Comparison of ENCODE assay signal across 23 cellular contexts in genomic region chr6:134846865-134847264, GRCh38.
A peak's percentile ranks its signal among the peaks of the same experiment; 100 is the strongest.
DNase-seq lines count a peak whose midpoint lies in the region; ATAC-seq, FAIRE-seq and TF ChIP-seq lines count a peak whose summit lies in the region.
"Had no signal": no experiment of that assay in that cellular context is flagged by ENCODE, and none has a peak within 500 bp of the region (broad histone marks: within the 10 kb centered on the region; RNA-seq: fewer than 3 reads in every experiment).

No MANE protein-coding gene starts in this region.

- TF ChIP-seq POLR2A in HepG2 (IDR thresholded peaks at IDR 0.05; ENCODE audit: insufficient read depth in 1 of 2, low read depth in 2 of 2, low read length in 2 of 2) (no peak), right lobe of liver (IDR thresholded peaks at IDR 0.05) (no peak)

- H3K27me3 ChIP-seq in liver (ENCODE audit: control insufficient read depth in 4 of 4, insufficient read depth in 4 of 4, low read length in 3 of 4) (no peaks in the 10 kb centered on the region), HepG2 (ENCODE audit: control insufficient read depth in 1 of 2, insufficient read depth in 2 of 2, low read length in 2 of 2) (no peaks in the 10 kb centered on the region), bronchial epithelial cell (ENCODE audit: control insufficient read depth, insufficient read depth, low read length) (no peaks in the 10 kb centered on the region), right lobe of liver (no peaks in the 10 kb centered on the region), parathyroid adenoma (ENCODE audit: control insufficient read depth, insufficient read depth, low read length) (no peaks in the 10 kb centered on the region)
- H3K27me3 ChIP-seq: BE2C; BLaER1 treated with 17β-estradiol and CSF1 and Interleukin-3, amounts not matched to agents 10 nM and 100 nM had no signal

- H3K79me2 ChIP-seq in HepG2 (ENCODE audit: insufficient read depth, low read length) (no peaks in the 10 kb centered on the region), parathyroid adenoma (no peaks in the 10 kb centered on the region)

- in situ Hi-C loops in HepG2 (cut with HindIII; ENCODE audit: extremely low pct_ligation_motif_present, low pct_unique_long_range_greater_than_20kb), result no loop called here

- TF ChIP-seq RAD21 in liver (IDR thresholded peaks at IDR 0.05), result peak in 1 of 2 donors; percentile 5
- TF ChIP-seq RAD21 in HepG2 (CRISPR knock-in tag; IDR thresholded peaks at IDR 0.05), result no peak

- FAIRE-seq in HepG2 (lab: Jason Lieb, UNC) (no peak), bronchial epithelial cell (lab: Jason Lieb, UNC) (peak; percentile 7)
- FAIRE-seq: A549, GM12891 had no signal

- CTCF ChIA-PET in HepG2 (lab: Yijun Ruan, JAX; ENCODE audit: low intra/inter-chr PET ratio, low total read pairs), result no interaction called here

- no peak overlapping the region for H3K27ac ChIP-seq in liver (ENCODE audit: low read depth in 1 of 2, low read length in 2 of 2)
- no peak overlapping the region for H3K27ac ChIP-seq in HepG2 (ENCODE audit: extremely low read length, insufficient read depth, low read length)
- peak overlapping the region in 1 of 3 donors; percentile 97 for H3K27ac ChIP-seq in right lobe of liver
- peak overlapping the region; percentile 5 for H3K27ac ChIP-seq in parathyroid adenoma
- H3K27ac ChIP-seq: A549; BLaER1 treated with 17β-estradiol and CSF1 and Interleukin-3, amounts not matched to agents 10 nM and 100 nM had no signal

- no peaks in the 10 kb centered on the region for H4K20me1 ChIP-seq in HepG2 (ENCODE audit: insufficient read depth, low read length)
- H4K20me1 ChIP-seq: BLaER1 treated with 17β-estradiol and CSF1 and Interleukin-3, amounts not matched to agents 10 nM and 100 nM had no signal

- peaks cover 5 to 33% (median 11%) of the 10 kb centered on the region in 4 donors for H3K4me1 ChIP-seq in liver (ENCODE audit: control insufficient read depth in 4 of 4, insufficient read depth in 4 of 4, low read length in 3 of 4)
- H3K4me1 ChIP-seq in HepG2 (ENCODE audit: insufficient read depth, low read length), result no peaks in the 10 kb centered on the region
- H3K4me1 ChIP-seq in right lobe of liver, result peaks cover 0 to 33% (median 11%) of the 10 kb centered on the region in 4 donors
- peaks cover 7% of the 10 kb centered on the region for H3K4me1 ChIP-seq in parathyroid adenoma
- H3K4me1 ChIP-seq: A549; BE2C; BLaER1 treated with 17β-estradiol and CSF1 and Interleukin-3, amounts not matched to agents 10 nM and 100 nM had no signal

- WGBS in liver, result 34% methylated on average over 3 of the region's 3 CpGs
- 16% methylated on average over 3 of the region's 3 CpGs for whole genome bisulfite sequencing in HepG2 (ENCODE audit: low lambda C conversion rate)
- 20% methylated on average over 3 of the region's 3 CpGs for WGBS in right lobe of liver (ENCODE audit: insufficient coverage, low coverage, low lambda C conversion rate, missing lambda C conversion rate)

- no peak overlapping the region for H3K4me2 ChIP-seq in HepG2 (ENCODE audit: low read depth, low read length)
- no peak overlapping the region for H3K4me2 ChIP-seq in parathyroid adenoma (ENCODE audit: low read length)
- H3K4me2 ChIP-seq: A549; BLaER1 treated with 17β-estradiol and CSF1 and Interleukin-3, amounts not matched to agents 10 nM and 100 nM; GM23338 had no signal

- no TSS peak for BruUV-seq in HepG2 (replicated peaks; lab: Mats Ljungman, UMichigan)

- DNase-seq in HepG2 (ENCODE audit: low spot score) (no peak), bronchial epithelial cell (ENCODE audit: low read depth) (peak; percentile 3), right lobe of liver (peak in 2 of 3 donors; percentile 72), inferior parietal cortex (ENCODE audit: extremely low spot score) (no peak), NCI-H1417 treated with DMSO at 0.1 percent for 48 hours (lab: John Stamatoyannopoulos, UW) (no peak)
- DNase-seq: 8988T; ACHN; AML-193; BE2C; CD4-positive, alpha-beta T cell; CD8-positive, alpha-beta memory T cell; DMS53; DMS79 treated with DMSO at 0.1 percent for 48 hours; GF-D8; H7; HCEC 1CT had no signal

- POLR2A ChIA-PET in HepG2 (lab: Yijun Ruan, JAX), result no interaction called here

- TF ChIP-seq CTCF in liver (IDR thresholded peaks at IDR 0.05; ENCODE audit: low read depth, low read length, missing input control), result no peak
- TF ChIP-seq CTCF in HepG2 (CRISPR knock-in tag; IDR thresholded peaks at IDR 0.05), result no peak
- TF ChIP-seq CTCF in bronchial epithelial cell (IDR thresholded peaks at IDR 0.05; ENCODE audit: insufficient read depth, low read length, severe bottlenecking), result no peak
- TF ChIP-seq CTCF in right lobe of liver (IDR thresholded peaks at IDR 0.05), result no peak
- TF ChIP-seq CTCF in parathyroid adenoma (IDR thresholded peaks at IDR 0.05), result no peak

- H3K36me3 ChIP-seq in liver (ENCODE audit: control insufficient read depth in 4 of 4, insufficient read depth in 3 of 4, low read depth in 1 of 4, low read length in 3 of 4), result no peaks in the 10 kb centered on the region
- no peaks in the 10 kb centered on the region for H3K36me3 ChIP-seq in HepG2 (replicated peaks in 1 of 2; ENCODE audit: control insufficient read depth in 1 of 2, insufficient read depth in 2 of 2, low read length in 2 of 2)
- no peaks in the 10 kb centered on the region for H3K36me3 ChIP-seq in bronchial epithelial cell (ENCODE audit: control insufficient read depth, insufficient read depth, low read length)
- no peaks in the 10 kb centered on the region for H3K36me3 ChIP-seq in right lobe of liver
- H3K36me3 ChIP-seq in parathyroid adenoma (ENCODE audit: control insufficient read depth, insufficient read depth, low read length), result no peaks in the 10 kb centered on the region
- H3K36me3 ChIP-seq: BE2C; BLaER1 treated with 17β-estradiol and CSF1 and Interleukin-3, amounts not matched to agents 10 nM and 100 nM had no signal

- H3K9me3 ChIP-seq in liver (ENCODE audit: control insufficient read depth in 4 of 4, low read length in 3 of 4), result no peaks in the 10 kb centered on the region
- H3K9me3 ChIP-seq in HepG2 (ENCODE audit: low read length), result no peaks in the 10 kb centered on the region
- no peaks in the 10 kb centered on the region for H3K9me3 ChIP-seq in right lobe of liver
- H3K9me3 ChIP-seq in parathyroid adenoma (ENCODE audit: control insufficient read depth, low read length), result no peaks in the 10 kb centered on the region
- H3K9me3 ChIP-seq: A549; BE2C; BLaER1 treated with 17β-estradiol and CSF1 and Interleukin-3, amounts not matched to agents 10 nM and 100 nM had no signal

- H3K9ac ChIP-seq in liver (ENCODE audit: low read depth in 1 of 2, low read length in 2 of 2) (no peak overlapping the region), HepG2 (ENCODE audit: insufficient read depth, low read depth, low read length) (no peak overlapping the region), parathyroid adenoma (no peak overlapping the region)
- H3K9ac ChIP-seq: BLaER1 treated with 17β-estradiol and CSF1 and Interleukin-3, amounts not matched to agents 10 nM and 100 nM had no signal

- ATAC-seq in HepG2, result no peak
- peak; percentile 50 to 63 (median 60) for ATAC-seq in right lobe of liver
- ATAC-seq in GM19328 (IDR thresholded peaks at IDR 0.05; ENCODE audit: unreplicated experiment), result no peak
- ATAC-seq: A549, GM23338 had no signal

- intact Hi-C loops in HepG2 (cut with micrococcal nuclease; ENCODE audit: unreplicated experiment) (no loop called here), right lobe of liver (cut with DNase I) (no loop called here)

- no peak for TF ChIP-seq EP300 in HepG2 (IDR thresholded peaks at IDR 0.05; ENCODE audit: low read depth in 2 of 2, low read length in 2 of 2)
- TF ChIP-seq EP300 in HepG2 (CRISPR knock-in tag; IDR thresholded peaks at IDR 0.05; ENCODE audit: borderline replicate concordance), result no peak

- H3K4me3 ChIP-seq in liver (ENCODE audit: low read depth in 1 of 3, low read length in 3 of 3), result no peak overlapping the region
- no peak overlapping the region for H3K4me3 ChIP-seq in HepG2 (replicated peaks in 1 of 3; ENCODE audit: insufficient read depth in 1 of 3, low read depth in 2 of 3, low read length in 3 of 3)
- H3K4me3 ChIP-seq in bronchial epithelial cell (ENCODE audit: low read depth, low read length), result no peak overlapping the region
- no peak overlapping the region for H3K4me3 ChIP-seq in right lobe of liver
- no peak overlapping the region for H3K4me3 ChIP-seq in parathyroid adenoma (ENCODE audit: low read depth, low read length)
- H3K4me3 ChIP-seq: A549; BLaER1 treated with 17β-estradiol and CSF1 and Interleukin-3, amounts not matched to agents 10 nM and 100 nM; GM23338 had no signal

- H2AFZ ChIP-seq in HepG2 (ENCODE audit: low read length) (no peak overlapping the region), parathyroid adenoma (peak overlapping the region; percentile 31)
- H2AFZ ChIP-seq: GM23338 had no signal

TF ChIP-seq in liver, 16 proteins besides CTCF, POLR2A, EP300 and RAD21:
- TF ChIP-seq FOXA2 (IDR thresholded peaks at IDR 0.05) (no peak), ATF3 (IDR thresholded peaks at IDR 0.05) (no peak), TAF1 (conservative IDR thresholded peaks at IDR 0.05) (no peak), GABPA (IDR thresholded peaks at IDR 0.05 in 1 of 2, conservative IDR thresholded peaks at IDR 0.05 in 1 of 2) (no peak), FOXA1 (IDR thresholded peaks at IDR 0.05) (no peak), SP1 (IDR thresholded peaks at IDR 0.05) (no peak), HNF4A (conservative IDR thresholded peaks at IDR 0.05) (peak in 1 of 2 donors; percentile 51), NR2F2 (IDR thresholded peaks at IDR 0.05) (no peak), RXRA (IDR thresholded peaks at IDR 0.05) (peak; percentile 35 to 69)

TF ChIP-seq in HepG2, 621 proteins besides CTCF, POLR2A, EP300 and RAD21 (continues in another document):
- TF ChIP-seq YEATS4 (CRISPR knock-in tag; IDR thresholded peaks at IDR 0.05; ENCODE audit: borderline replicate concordance), result no peak
- no peak for TF ChIP-seq BORCS8-MEF2B (CRISPR knock-in tag; IDR thresholded peaks at IDR 0.05)
- TF ChIP-seq SOX5 (CRISPR knock-in tag; IDR thresholded peaks at IDR 0.05; ENCODE audit: borderline replicate concordance), result no peak
- TF ChIP-seq, protein P1, sequence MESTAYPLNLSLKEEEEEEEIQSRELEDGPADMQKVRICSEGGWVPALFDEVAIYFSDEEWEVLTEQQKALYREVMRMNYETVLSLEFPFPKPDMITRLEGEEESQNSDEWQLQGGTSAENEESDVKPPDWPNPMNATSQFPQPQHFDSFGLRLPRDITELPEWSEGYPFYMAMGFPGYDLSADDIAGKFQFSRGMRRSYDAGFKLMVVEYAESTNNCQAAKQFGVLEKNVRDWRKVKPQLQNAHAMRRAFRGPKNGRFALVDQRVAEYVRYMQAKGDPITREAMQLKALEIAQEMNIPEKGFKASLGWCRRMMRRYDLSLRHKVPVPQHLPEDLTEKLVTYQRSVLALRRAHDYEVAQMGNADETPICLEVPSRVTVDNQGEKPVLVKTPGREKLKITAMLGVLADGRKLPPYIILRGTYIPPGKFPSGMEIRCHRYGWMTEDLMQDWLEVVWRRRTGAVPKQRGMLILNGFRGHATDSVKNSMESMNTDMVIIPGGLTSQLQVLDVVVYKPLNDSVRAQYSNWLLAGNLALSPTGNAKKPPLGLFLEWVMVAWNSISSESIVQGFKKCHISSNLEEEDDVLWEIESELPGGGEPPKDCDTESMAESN (CRISPR knock-in tag; conservative IDR thresholded peaks at IDR 0.05), result no peak
- TF ChIP-seq RXRB (CRISPR knock-in tag; IDR thresholded peaks at IDR 0.05; ENCODE audit: borderline replicate concordance), result no peak

Comparison
In these comparisons a context has a peak if more than half of its experiments do, and no peak if none do; other contexts are left out.
1. ATAC-seq: peak in right lobe of liver (4 of 4); none in HepG2 (single experiment) and GM19328 (single experiment).
2. DNase-seq: peak in bronchial epithelial cell (single experiment) and right lobe of liver (2 of 3); none in HepG2 (single experiment), inferior parietal cortex (single experiment) and NCI-H1417 treated with DMSO at 0.1 percent for 48 hours (single experiment).